31 cellular contexts compared by ENCODE assay signal in genomic region chr11:112315057-112315720, GRCh38. TPM values are rescaled to one million over a fixed set of nuclear protein-coding genes. Genes with fewer than 3 reads are reported as not detected.
"Had no signal": no experiment of that assay in that cellular context is flagged by ENCODE, and none has a peak within 500 bp of the region (broad histone marks: within the 10 kb centered on the region; RNA-seq: fewer than 3 reads in every experiment).

No MANE protein-coding gene starts in this region.

- FAIRE-seq: bronchial epithelial cell, endothelial cell of umbilical vein, frontal cortex, small intestine had no signal

- H3K9me3 ChIP-seq: left lung, neutrophil, testis, upper lobe of left lung had no signal

- H3K79me2 ChIP-seq: hepatocyte, parathyroid adenoma had no signal

- H3K36me3 Mint-ChIP-seq: stimulated activated effector memory CD8-positive, alpha-beta T cell treated with anti-CD3 and anti-CD28 coated beads, Interleukin-12 subunit alpha, Interleukin-12 subunit beta, amount 100 ng/mL, for 72 hours had no signal

- H3K4me3 ChIP-seq: hepatocyte, left lung, testis, upper lobe of left lung had no signal

- ATAC-seq: activated T-cell treated with anti-CD3 and anti-CD28 coated beads, Interleukin-2, amount 50 U/mL, for 4 hours; effector memory CD8-positive, alpha-beta T cell; esophagus mucosa; sciatic nerve; stimulated activated effector memory CD8-positive, alpha-beta T cell treated with anti-CD3 and anti-CD28 coated beads, Interleukin-12 subunit alpha, Interleukin-12 subunit beta, amount 100 ng/mL, for 72 hours had no signal

- H3K27me3 ChIP-seq: hepatocyte, left lung, neutrophil, testis, upper lobe of left lung had no signal

- H3K27ac Mint-ChIP-seq: activated naive CD4-positive, alpha-beta T cell treated with anti-CD3 and anti-CD28 coated beads for 36 hours; activated naive CD8-positive, alpha-beta T cell treated with anti-CD3 and anti-CD28 coated beads, Interleukin-2, amount 10 ng/mL, durations not matched to agents 7 days and 5 days; effector memory CD8-positive, alpha-beta T cell; immature natural killer cell; nephron; stimulated activated effector memory CD8-positive, alpha-beta T cell treated with anti-CD3 and anti-CD28 coated beads, Interleukin-12 subunit alpha, Interleukin-12 subunit beta, amount 100 ng/mL, for 72 hours had no signal

- DNase-seq: activated CD4-positive, alpha-beta T cell treated with anti-CD3 and anti-CD28 coated beads for 1 hour; activated CD4-positive, alpha-beta T cell treated with anti-CD3 and anti-CD28 coated beads, Interleukin-2, amount 50 U/mL, for 4 hours; activated CD8-positive, alpha-beta memory T cell treated with anti-CD3 and anti-CD28 coated beads for 24 hours; activated CD8-positive, alpha-beta memory T cell treated with anti-CD3 and anti-CD28 coated beads, Interleukin-2, amount 50 U/mL, for 48 hours; activated naive CD4-positive, alpha-beta T cell treated with anti-CD3 and anti-CD28 coated beads for 36 hours; activated naive CD8-positive, alpha-beta T cell treated with anti-CD3 and anti-CD28 coated beads, Interleukin-2, amount 10 ng/mL, durations not matched to agents 7 days and 5 days; activated T-cell treated with anti-CD3 and anti-CD28 coated beads, Interleukin-2, amount 50 U/mL, for 4 hours; amniotic stem cell; effector memory CD8-positive, alpha-beta T cell; glutamatergic neuron; immature natural killer cell; left lung; mammary epithelial cell; midbrain; small intestine; stimulated activated CD4-positive, alpha-beta T cell treated with anti-CD3 and anti-CD28 coated beads, Interleukin-2, amount 100 ng/mL, for 24 hours; T-helper 1 cell; testis; upper lobe of left lung had no signal

- H3K27ac ChIP-seq: hepatocyte, left lung, neutrophil, parathyroid adenoma, testis, upper lobe of left lung had no signal

- H3K9ac ChIP-seq: parathyroid adenoma had no signal

- H3K4me3 Mint-ChIP-seq: activated naive CD4-positive, alpha-beta T cell treated with anti-CD3 and anti-CD28 coated beads for 36 hours; activated naive CD8-positive, alpha-beta T cell treated with anti-CD3 and anti-CD28 coated beads, Interleukin-2, amount 10 ng/mL, durations not matched to agents 7 days and 5 days; activated T-cell treated with anti-CD3 and anti-CD28 coated beads, Interleukin-2, amount 50 U/mL, for 4 hours; effector memory CD8-positive, alpha-beta T cell; immature natural killer cell; nephron; stimulated activated effector memory CD8-positive, alpha-beta T cell treated with anti-CD3 and anti-CD28 coated beads, Interleukin-12 subunit alpha, Interleukin-12 subunit beta, amount 100 ng/mL, for 72 hours had no signal

- H2AFZ ChIP-seq: hepatocyte, parathyroid adenoma had no signal

- H3K27me3 Mint-ChIP-seq: activated naive CD8-positive, alpha-beta T cell treated with anti-CD3 and anti-CD28 coated beads, Interleukin-2, amount 10 ng/mL, durations not matched to agents 7 days and 5 days; effector memory CD8-positive, alpha-beta T cell had no signal

- H3K4me1 ChIP-seq: parathyroid adenoma, testis had no signal

- H3K9me3 Mint-ChIP-seq: activated naive CD8-positive, alpha-beta T cell treated with anti-CD3 and anti-CD28 coated beads, Interleukin-2, amount 10 ng/mL, durations not matched to agents 7 days and 5 days; activated T-cell treated with anti-CD3 and anti-CD28 coated beads, Interleukin-2, amount 50 U/mL, for 4 hours; effector memory CD8-positive, alpha-beta T cell; nephron; stimulated activated effector memory CD8-positive, alpha-beta T cell treated with anti-CD3 and anti-CD28 coated beads, Interleukin-12 subunit alpha, Interleukin-12 subunit beta, amount 100 ng/mL, for 72 hours had no signal

- H3K36me3 ChIP-seq: left lung, neutrophil, upper lobe of left lung had no signal

- H3K4me1 Mint-ChIP-seq: immature natural killer cell; stimulated activated effector memory CD8-positive, alpha-beta T cell treated with anti-CD3 and anti-CD28 coated beads, Interleukin-12 subunit alpha, Interleukin-12 subunit beta, amount 100 ng/mL, for 72 hours had no signal

- H3K4me2 ChIP-seq: hepatocyte had no signal

RNA-seq across cellular contexts. Expression of gene PLET1, which starts 54.5 kb away (rescaled TPM):
- total RNA-seq: activated naive CD4-positive, alpha-beta T cell treated with anti-CD3 and anti-CD28 coated beads for 36 hours; activated naive CD8-positive, alpha-beta T cell treated with anti-CD3 and anti-CD28 coated beads, Interleukin-2, amount 10 ng/mL, durations not matched to agents 7 days and 5 days; activated T-cell treated with anti-CD3 and anti-CD28 coated beads, Interleukin-2, amount 50 U/mL, for 4 hours; bronchial epithelial cell; dermis microvascular lymphatic vessel endothelial cell; endothelial cell of umbilical vein; esophagus mucosa; frontal cortex; hepatocyte; kidney epithelial cell; left lung; mammary epithelial cell; sciatic nerve; testis; upper lobe of left lung had no signal
- polyA plus RNA-seq: endothelial cell of umbilical vein, hepatocyte, immature natural killer cell, mammary epithelial cell, small intestine had no signal
